In the genomic region with DNA sequence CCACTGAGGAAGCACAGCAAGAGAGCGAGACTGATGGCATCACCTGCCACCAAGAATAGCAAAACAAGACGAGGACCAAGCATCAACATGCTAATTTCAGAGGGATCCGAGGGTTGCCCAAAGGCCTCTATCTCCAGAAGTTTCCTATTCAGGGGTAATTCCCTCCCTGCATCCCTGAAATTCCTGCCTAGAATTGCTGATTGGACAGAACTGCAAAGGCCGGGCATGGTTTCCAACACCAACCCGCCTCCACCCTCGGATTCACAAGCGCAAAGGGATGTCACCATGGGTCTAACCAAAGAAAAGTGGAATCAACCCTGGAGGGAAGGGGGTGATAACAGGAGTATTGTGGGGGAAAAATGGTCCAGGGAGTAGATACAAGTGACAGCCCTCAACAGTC, we compare ENCODE assay signal across 21 cellular contexts.
"Had no signal": no experiment of that assay in that cellular context is flagged by ENCODE, and none has a peak within 500 bp of the region (broad histone marks: within the 10 kb centered on the region; RNA-seq: fewer than 3 reads in every experiment).

No MANE protein-coding gene starts in this region.

- DNase-seq: activated CD4-positive, alpha-beta memory T cell treated with anti-CD3 and anti-CD28 coated beads, Interleukin-2, amount 10 ng/mL, durations not matched to agents 7 days and 5 days; activated CD4-positive, alpha-beta T cell treated with anti-CD3 and anti-CD28 coated beads for 36 hours; activated naive CD4-positive, alpha-beta T cell treated with Interleukin-2 at 50 U/mL for 16 hours; activated naive CD8-positive, alpha-beta T cell treated with anti-CD3 and anti-CD28 coated beads, Interleukin-2, amount 10 ng/mL, durations not matched to agents 7 days and 5 days; activated T-cell treated with anti-CD3 and anti-CD28 coated beads, Interleukin-2, amount 50 U/mL, for 1 hour; dermis blood vessel endothelial cell; effector memory CD8-positive, alpha-beta T cell; foreskin fibroblast; lower lobe of right lung; stimulated activated CD4-positive, alpha-beta T cell treated with anti-CD3 and anti-CD28 coated beads, Interleukin-15, amount 100 ng/mL, for 24 hours; stimulated activated CD4-positive, alpha-beta T cell treated with anti-CD3 and anti-CD28 coated beads, Interleukin-4, amount 100 ng/mL, for 24 hours; WERI-Rb-1 had no signal

- H3K36me3 ChIP-seq: cardiac muscle cell, lower lobe of right lung, prostate gland, thoracic aorta, WERI-Rb-1 had no signal

- H3K9me3 Mint-ChIP-seq: activated CD4-positive, alpha-beta memory T cell treated with anti-CD3 and anti-CD28 coated beads, Interleukin-2, amount 10 ng/mL, durations not matched to agents 7 days and 5 days; activated naive CD8-positive, alpha-beta T cell treated with anti-CD3 and anti-CD28 coated beads, Interleukin-2, amount 10 ng/mL, durations not matched to agents 7 days and 5 days; activated T-helper 2 cell treated with anti-CD3 and anti-CD28 coated beads, Interferon-gamma antibody, Interleukin-2, Interleukin-4, amounts not matched to agents 10 μg/mL and 5 μg/mL and 100 μg/mL, durations not matched to agents 14 hours and 24 hours and 36 hours; effector memory CD8-positive, alpha-beta T cell; neural crest cell; stimulated activated effector memory CD8-positive, alpha-beta T cell treated with anti-CD3 and anti-CD28 coated beads, Interleukin-12 subunit alpha, Interleukin-12 subunit beta, amount 100 ng/mL, for 72 hours had no signal

- ATAC-seq: activated CD4-positive, alpha-beta T cell treated with anti-CD3 and anti-CD28 coated beads for 36 hours; effector memory CD8-positive, alpha-beta T cell; lower lobe of right lung; stimulated activated effector memory CD8-positive, alpha-beta T cell treated with anti-CD3 and anti-CD28 coated beads, Interleukin-12 subunit alpha, Interleukin-12 subunit beta, amount 100 ng/mL, for 72 hours had no signal

- H3K79me2 ChIP-seq: hepatocyte had no signal

- H3K9me3 ChIP-seq: lower lobe of right lung, prostate gland, thoracic aorta had no signal

- H3K27ac ChIP-seq: cardiac muscle cell, epithelial cell of prostate, hepatocyte, lower lobe of right lung, prostate gland, skin epidermis, thoracic aorta, WERI-Rb-1 had no signal

- H3K4me2 ChIP-seq: hepatocyte had no signal

- H2AFZ ChIP-seq: hepatocyte had no signal

- H3K4me3 Mint-ChIP-seq: activated CD4-positive, alpha-beta memory T cell treated with anti-CD3 and anti-CD28 coated beads, Interleukin-2, amount 10 ng/mL, durations not matched to agents 7 days and 5 days; activated CD4-positive, alpha-beta T cell treated with anti-CD3 and anti-CD28 coated beads for 36 hours; activated naive CD8-positive, alpha-beta T cell treated with anti-CD3 and anti-CD28 coated beads, Interleukin-2, amount 10 ng/mL, durations not matched to agents 7 days and 5 days; effector memory CD8-positive, alpha-beta T cell; neural crest cell; stimulated activated effector memory CD8-positive, alpha-beta T cell treated with anti-CD3 and anti-CD28 coated beads, Interleukin-12 subunit alpha, Interleukin-12 subunit beta, amount 100 ng/mL, for 72 hours had no signal

- H3K4me1 ChIP-seq: prostate gland had no signal

- H3K36me3 Mint-ChIP-seq: activated naive CD8-positive, alpha-beta T cell treated with anti-CD3 and anti-CD28 coated beads, Interleukin-2, amount 10 ng/mL, durations not matched to agents 7 days and 5 days had no signal

- H3K27me3 ChIP-seq: hepatocyte had no signal

- H3K27ac Mint-ChIP-seq: activated CD4-positive, alpha-beta memory T cell treated with anti-CD3 and anti-CD28 coated beads, Interleukin-2, amount 10 ng/mL, durations not matched to agents 7 days and 5 days; activated naive CD8-positive, alpha-beta T cell treated with anti-CD3 and anti-CD28 coated beads, Interleukin-2, amount 10 ng/mL, durations not matched to agents 7 days and 5 days; activated T-helper 2 cell treated with anti-CD3 and anti-CD28 coated beads, Interferon-gamma antibody, Interleukin-2, Interleukin-4, amounts not matched to agents 10 μg/mL and 5 μg/mL and 100 μg/mL, durations not matched to agents 14 hours and 24 hours and 36 hours; stimulated activated effector memory CD8-positive, alpha-beta T cell treated with anti-CD3 and anti-CD28 coated beads, Interleukin-12 subunit alpha, Interleukin-12 subunit beta, amount 100 ng/mL, for 72 hours had no signal

- H3K4me3 ChIP-seq: cardiac muscle cell, hepatocyte, lower lobe of right lung, prostate gland, skin epidermis, thoracic aorta had no signal

- H3K27me3 Mint-ChIP-seq: activated CD4-positive, alpha-beta memory T cell treated with anti-CD3 and anti-CD28 coated beads, Interleukin-2, amount 10 ng/mL, durations not matched to agents 7 days and 5 days; activated CD4-positive, alpha-beta T cell treated with anti-CD3 and anti-CD28 coated beads for 36 hours; activated naive CD8-positive, alpha-beta T cell treated with anti-CD3 and anti-CD28 coated beads, Interleukin-2, amount 10 ng/mL, durations not matched to agents 7 days and 5 days; effector memory CD8-positive, alpha-beta T cell had no signal
